In the genomic region with DNA sequence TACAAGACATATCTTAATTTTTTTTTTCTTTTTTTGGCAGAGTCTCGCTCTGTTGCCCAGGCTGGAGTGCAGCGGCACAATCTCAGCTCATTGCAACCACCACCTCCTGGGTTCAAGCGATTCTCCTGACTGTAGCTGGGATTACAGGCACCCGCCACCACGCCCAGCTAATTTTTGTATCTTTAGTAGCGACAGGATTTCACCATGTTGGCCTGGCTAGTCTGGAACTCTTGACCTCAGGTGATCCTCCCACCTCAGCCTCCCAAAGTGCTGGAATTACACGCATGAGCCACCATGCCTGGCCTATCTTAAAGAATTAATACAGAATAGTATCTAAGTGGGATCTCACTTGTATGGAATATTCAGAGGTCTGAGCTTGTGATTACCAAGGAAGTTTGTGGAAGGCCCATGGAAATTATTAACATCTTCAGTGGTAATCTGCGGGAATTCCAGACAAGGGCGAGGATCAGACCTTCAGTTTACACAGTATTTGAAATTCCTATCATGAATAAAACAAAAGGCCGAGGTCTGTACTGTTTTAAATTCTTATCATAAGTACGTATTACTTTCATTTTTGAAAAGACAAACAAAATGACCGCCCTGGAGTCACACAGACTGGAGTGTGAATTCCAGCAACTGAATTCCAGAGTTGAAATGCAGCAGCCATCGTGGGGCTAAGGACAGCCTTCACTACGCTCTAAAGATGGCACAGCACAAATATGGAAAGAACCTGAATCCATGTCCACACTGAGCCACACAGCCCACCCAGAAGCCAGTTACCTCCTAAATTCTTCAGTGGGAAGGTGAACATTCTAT, we compare ENCODE assay signal across 12 cellular contexts. TPM values are rescaled to one million over a fixed set of nuclear protein-coding genes. Genes with fewer than 3 reads are reported as not detected.
DNase-seq lines count a peak whose midpoint lies in the region; ATAC-seq and TF ChIP-seq lines count a peak whose summit lies in the region.
"Had no signal": no experiment of that assay in that cellular context is flagged by ENCODE, and none has a peak within 500 bp of the region (broad histone marks: within the 10 kb centered on the region; RNA-seq: fewer than 3 reads in every experiment).

No MANE protein-coding gene starts in this region.

- H3K4me3 ChIP-seq in ACC112 (ENCODE audit: low read depth, low read length) = peak overlapping the region; percentile 57
- no peak overlapping the region for H3K4me3 ChIP-seq in Loucy (ENCODE audit: low read length, poor library complexity, severe bottlenecking)
- H3K4me3 ChIP-seq in epithelial cell of proximal tubule (ENCODE audit: low read depth, low read length) = no peak overlapping the region

- H3K4me2 ChIP-seq in Loucy (ENCODE audit: low read depth, low read length, poor library complexity, severe bottlenecking) = no peak overlapping the region

- TF ChIP-seq CTCF in Loucy (conservative IDR thresholded peaks at IDR 0.05; ENCODE audit: low read length) (no peak), epithelial cell of proximal tubule (conservative IDR thresholded peaks at IDR 0.05; ENCODE audit: low read depth, low read length) (no peak), nephron (IDR thresholded peaks at IDR 0.05; ENCODE audit: unreplicated experiment in 3 of 3) (no peak)

- H3K27ac ChIP-seq in ACC112 (ENCODE audit: low read depth, low read length) = peak overlapping the region; percentile 27
- H3K27ac ChIP-seq: C4-2B had no signal

- H2AFZ ChIP-seq in ACC112 (ENCODE audit: low read length, unreplicated experiment) (peak overlapping the region; percentile 96), Loucy (ENCODE audit: low read length) (0 out of 2 replicates have a peak overlapping the region, but pooled peaks have one; percentile 3)

- no peaks in the 10 kb centered on the region for H3K36me3 Mint-ChIP-seq in nephron (ENCODE audit: low read depth)
- H3K36me3 Mint-ChIP-seq: activated naive CD8-positive, alpha-beta T cell treated with anti-CD3 and anti-CD28 coated beads, Interleukin-2, amount 10 ng/mL, durations not matched to agents 7 days and 5 days had no signal

- H3K27me3 Mint-ChIP-seq in nephron (ENCODE audit: low read depth) = peaks cover 42% of the 10 kb centered on the region

- H3K36me3 ChIP-seq in ACC112 (ENCODE audit: insufficient read depth, low read length) = no peaks in the 10 kb centered on the region
- H3K36me3 ChIP-seq in Loucy (ENCODE audit: insufficient read depth, low read length) = no peaks in the 10 kb centered on the region

- no peak overlapping the region for H3K9ac ChIP-seq in Loucy (ENCODE audit: low read depth, low read length, poor library complexity, severe bottlenecking)

- H4K20me1 ChIP-seq in Loucy (ENCODE audit: insufficient read depth, low read length, poor library complexity, severe bottlenecking) = no peaks in the 10 kb centered on the region

- peaks cover 9% of the 10 kb centered on the region for H3K4me1 Mint-ChIP-seq in nephron

- peak overlapping the region; percentile 79 to 95 (median 87) for H3K27ac Mint-ChIP-seq in nephron
- H3K27ac Mint-ChIP-seq: activated naive CD8-positive, alpha-beta T cell treated with anti-CD3 and anti-CD28 coated beads, Interleukin-2, amount 10 ng/mL, durations not matched to agents 7 days and 5 days had no signal

- H3F3A ChIP-seq in Loucy (ENCODE audit: low read depth) = no peaks in the 10 kb centered on the region

- no peaks in the 10 kb centered on the region for H3K9me2 ChIP-seq in Loucy (replicated peaks; ENCODE audit: low read depth, low read length)

- no peaks in the 10 kb centered on the region for H3K9me3 Mint-ChIP-seq in nephron
- H3K9me3 Mint-ChIP-seq: activated naive CD8-positive, alpha-beta T cell treated with anti-CD3 and anti-CD28 coated beads, Interleukin-2, amount 10 ng/mL, durations not matched to agents 7 days and 5 days had no signal

- peak overlapping the region; percentile 79 to 84 (median 83) for H3K4me3 Mint-ChIP-seq in nephron
- H3K4me3 Mint-ChIP-seq: activated naive CD8-positive, alpha-beta T cell treated with anti-CD3 and anti-CD28 coated beads, Interleukin-2, amount 10 ng/mL, durations not matched to agents 7 days and 5 days had no signal

- DNase-seq in epithelial cell of proximal tubule (ENCODE audit: low read depth) (peak; percentile 96), putamen (ENCODE audit: low spot score) (no peak)
- DNase-seq: foreskin fibroblast had no signal

- peaks cover 15% of the 10 kb centered on the region for H3K4me1 ChIP-seq in ACC112 (ENCODE audit: control insufficient read depth, insufficient read depth, low read length, unreplicated experiment)
- H3K4me1 ChIP-seq in Loucy (ENCODE audit: insufficient read depth, low read length, poor library complexity, severe bottlenecking) = no peaks in the 10 kb centered on the region

- ATAC-seq in HG03460 (IDR thresholded peaks at IDR 0.05; ENCODE audit: unreplicated experiment) (no peak), HG03521 (IDR thresholded peaks at IDR 0.05; ENCODE audit: unreplicated experiment) (no peak), GM19324 (IDR thresholded peaks at IDR 0.05; ENCODE audit: low FRiP score, unreplicated experiment) (no peak)
- ATAC-seq: naive thymus-derived CD4-positive, alpha-beta T cell had no signal

- no peaks in the 10 kb centered on the region for H3K9me3 ChIP-seq in Loucy (ENCODE audit: insufficient read depth, low read depth, low read length)

- no peaks in the 10 kb centered on the region for H3K79me2 ChIP-seq in ACC112 (ENCODE audit: control insufficient read depth, insufficient read depth, low read length, unreplicated experiment)
- H3K79me2 ChIP-seq in Loucy (ENCODE audit: insufficient read depth, low read length) = no peaks in the 10 kb centered on the region

- H3K27me3 ChIP-seq in ACC112 (ENCODE audit: insufficient read depth, low read length) (no peaks in the 10 kb centered on the region), Loucy (ENCODE audit: insufficient read depth, low read length, poor library complexity, severe bottlenecking) (no peaks in the 10 kb centered on the region)

RNA-seq across cellular contexts. Expression of gene GPRIN2, which starts 16.7 kb away (rescaled TPM):
- 4.5 and 9.1 TPM in 2 replicates for total RNA-seq in epithelial cell of proximal tubule
- total RNA-seq: activated naive CD8-positive, alpha-beta T cell treated with anti-CD3 and anti-CD28 coated beads, Interleukin-2, amount 10 ng/mL, durations not matched to agents 7 days and 5 days; naive thymus-derived CD4-positive, alpha-beta T cell had no signal

RNA-seq across cellular contexts. Expression of gene SYT15, which starts 39.1 kb away (rescaled TPM):
- total RNA-seq in epithelial cell of proximal tubule = 0.14 TPM in 1 of 2 replicates, not detected in the other
